Comparison of ENCODE assay signal across 1 cellular context in genomic region chr3:50137567-50137966, GRCh38.
A peak's percentile ranks its signal among the peaks of the same experiment; 100 is the strongest.
TF ChIP-seq lines count a peak whose summit lies in the region.

No MANE protein-coding gene starts in this region.

TF ChIP-seq in HepG2, 621 proteins besides CTCF, POLR2A, EP300 and RAD21:
- no peak for TF ChIP-seq ZNF644 (CRISPR knock-in tag; IDR thresholded peaks at IDR 0.05; ENCODE audit: low read depth)
- TF ChIP-seq ZNF263 (CRISPR knock-in tag; IDR thresholded peaks at IDR 0.05): peak; percentile 75
